8 cellular contexts compared by ENCODE assay signal in the genomic region with DNA sequence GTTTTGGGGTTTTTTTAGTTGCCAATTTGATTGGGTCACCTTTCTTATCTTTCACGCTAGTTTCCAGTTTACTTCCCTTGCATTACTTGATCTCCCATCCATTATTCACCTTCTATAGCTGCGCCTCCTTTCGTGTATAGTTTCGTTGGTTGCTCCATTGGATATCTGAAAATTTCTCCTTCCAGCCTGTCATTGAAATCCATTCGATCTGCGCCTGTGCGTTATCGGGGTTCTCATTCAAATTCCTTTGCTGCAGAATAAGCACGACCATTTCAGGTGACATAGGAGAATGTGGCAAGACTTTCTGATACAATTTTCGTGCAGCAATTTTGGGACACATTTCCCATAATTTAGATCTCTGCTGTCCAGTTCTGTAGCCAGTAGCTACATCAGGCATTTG. TPM values are rescaled to one million over a fixed set of nuclear protein-coding genes. Genes with fewer than 3 reads are reported as not detected.
A peak's percentile ranks its signal among the peaks of the same experiment; 100 is the strongest.
DNase-seq lines count a peak whose midpoint lies in the region; ATAC-seq and TF ChIP-seq lines count a peak whose summit lies in the region.

No MANE protein-coding gene starts in this region.

- DNase-seq in activated naive CD4-positive, alpha-beta T cell treated with anti-CD3 and anti-CD28 coated beads, Interleukin-2, amount 50 U/mL, for 16 hours: no peak
- no peak for DNase-seq in activated naive CD4-positive, alpha-beta T cell treated with anti-CD3 and anti-CD28 coated beads, Interleukin-2, amount 50 U/mL, for 72 hours (ENCODE audit: low spot score in 2 of 2)
- no peak for DNase-seq in kidney epithelial cell (ENCODE audit: low read depth)
- no peak for DNase-seq in thoracic aorta (ENCODE audit: low spot score)
- DNase-seq in kidney glomerular epithelial cell (lab: John Stamatoyannopoulos, UW): no peak

- H3K4me3 Mint-ChIP-seq in activated naive CD4-positive, alpha-beta T cell treated with anti-CD3 and anti-CD28 coated beads, Interleukin-2, amount 50 U/mL, for 24 hours: peak overlapping the region; percentile 98

- H3K9me3 Mint-ChIP-seq in activated naive CD4-positive, alpha-beta T cell treated with anti-CD3 and anti-CD28 coated beads, Interleukin-2, amount 50 U/mL, for 24 hours: no peaks in the 10 kb centered on the region
- no peaks in the 10 kb centered on the region for H3K9me3 Mint-ChIP-seq in activated naive CD4-positive, alpha-beta T cell treated with anti-CD3 and anti-CD28 coated beads, Interleukin-2, amount 50 U/mL, for 72 hours

- H3K27ac ChIP-seq in thoracic aorta: peak overlapping the region; percentile 82 to 86

- TF ChIP-seq CTCF in kidney epithelial cell (IDR thresholded peaks at IDR 0.05; ENCODE audit: insufficient read depth, low read length, poor library complexity, severe bottlenecking) (no peak), thoracic aorta (IDR thresholded peaks at IDR 0.05) (no peak)

- H3K36me3 ChIP-seq in kidney epithelial cell (ENCODE audit: control insufficient read depth, insufficient read depth, low read length) (no peaks in the 10 kb centered on the region), thoracic aorta (no peaks in the 10 kb centered on the region)

- H3K36me3 Mint-ChIP-seq in activated naive CD4-positive, alpha-beta T cell treated with anti-CD3 and anti-CD28 coated beads, Interleukin-2, amount 50 U/mL, for 24 hours: peaks cover 1% of the 10 kb centered on the region
- H3K36me3 Mint-ChIP-seq in activated naive CD4-positive, alpha-beta T cell treated with anti-CD3 and anti-CD28 coated beads, Interleukin-2, amount 50 U/mL, for 72 hours: peaks cover 5% of the 10 kb centered on the region in 2 donors

- H3K4me1 ChIP-seq in thoracic aorta (ENCODE audit: control insufficient read depth in 1 of 2, low read depth in 2 of 2): peaks cover 30 to 31% of the 10 kb centered on the region in 2 donors

- peak overlapping the region; percentile 87 for H3K27ac Mint-ChIP-seq in activated naive CD4-positive, alpha-beta T cell treated with anti-CD3 and anti-CD28 coated beads, Interleukin-2, amount 50 U/mL, for 24 hours
- peak overlapping the region; percentile 86 to 91 for H3K27ac Mint-ChIP-seq in activated naive CD4-positive, alpha-beta T cell treated with anti-CD3 and anti-CD28 coated beads, Interleukin-2, amount 50 U/mL, for 72 hours

- H3K27me3 Mint-ChIP-seq in activated naive CD4-positive, alpha-beta T cell treated with anti-CD3 and anti-CD28 coated beads, Interleukin-2, amount 50 U/mL, for 24 hours: no peaks in the 10 kb centered on the region

- H3K27me3 ChIP-seq in kidney epithelial cell (ENCODE audit: control insufficient read depth, insufficient read depth, low read length) (no peaks in the 10 kb centered on the region), thoracic aorta (replicated peaks; ENCODE audit: insufficient read depth) (no peaks in the 10 kb centered on the region)

- H3K9me3 ChIP-seq in thoracic aorta: no peaks in the 10 kb centered on the region

- ATAC-seq in activated naive CD4-positive, alpha-beta T cell treated with anti-CD3 and anti-CD28 coated beads, Interleukin-2, amount 50 U/mL, for 72 hours: no peak
- ATAC-seq in thoracic aorta (ENCODE audit: insufficient number of reproducible peaks, low FRiP score, low read depth) (no peak), HG03135 (IDR thresholded peaks at IDR 0.05; ENCODE audit: unreplicated experiment) (no peak), HG03159 (IDR thresholded peaks at IDR 0.05; ENCODE audit: unreplicated experiment) (no peak)

- H3K4me1 Mint-ChIP-seq in activated naive CD4-positive, alpha-beta T cell treated with anti-CD3 and anti-CD28 coated beads, Interleukin-2, amount 50 U/mL, for 24 hours: peaks cover 48% of the 10 kb centered on the region

- peak overlapping the region; percentile 60 for H3K4me3 ChIP-seq in kidney epithelial cell (ENCODE audit: low read depth, low read length)
- H3K4me3 ChIP-seq in thoracic aorta: peak overlapping the region; percentile 97

RNA-seq across cellular contexts. Expression of a gene that starts 0.8 kb away (rescaled TPM):
- total RNA-seq in activated naive CD4-positive, alpha-beta T cell treated with anti-CD3 and anti-CD28 coated beads, Interleukin-2, amount 50 U/mL, for 72 hours: 10 to 100 TPM; 31.5 to 37.2 TPM
- total RNA-seq in kidney epithelial cell (30.3 and 39.1 TPM in 2 replicates), thoracic aorta (10 to 100 TPM; 41.6 to 65.3 TPM)

RNA-seq across cellular contexts. Expression of a gene that starts 0.9 kb away (rescaled TPM):
- 10 to 100 TPM; 14.2 to 16.7 TPM for total RNA-seq in activated naive CD4-positive, alpha-beta T cell treated with anti-CD3 and anti-CD28 coated beads, Interleukin-2, amount 50 U/mL, for 72 hours
- total RNA-seq in kidney epithelial cell (17.6 and 20.7 TPM in 2 replicates), thoracic aorta (10 to 100 TPM; 15.2 to 35.6 TPM)
